In the genomic region with DNA sequence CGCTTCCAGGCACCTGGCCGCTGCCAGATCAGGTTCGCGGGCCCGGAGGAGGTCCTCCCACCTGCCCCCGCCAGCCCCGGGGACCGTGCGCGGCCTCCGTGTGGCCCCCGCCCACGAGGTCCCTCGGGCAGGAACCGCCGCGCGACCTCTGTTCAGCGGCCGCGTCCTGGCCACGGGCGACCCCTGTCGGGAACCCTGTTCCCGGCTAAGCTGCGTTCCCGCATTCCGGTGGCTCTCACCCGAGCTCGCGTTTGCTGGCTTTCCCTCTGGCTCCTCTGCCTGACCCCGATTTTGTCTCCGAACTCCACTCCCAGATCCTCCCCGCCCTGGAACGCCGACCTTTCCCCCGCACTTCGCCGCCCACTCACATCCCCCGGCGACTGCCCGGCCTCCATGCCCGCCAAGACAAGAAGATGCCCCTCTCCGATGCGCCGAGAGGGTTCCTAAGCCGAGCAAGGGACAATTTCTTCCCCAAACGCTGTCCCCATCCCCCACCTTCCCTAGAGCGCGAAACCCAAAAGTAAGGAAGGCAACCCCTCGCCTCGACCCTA, we compare ENCODE assay signal across 8 cellular contexts. TPM values are rescaled to one million over a fixed set of nuclear protein-coding genes. Genes with fewer than 3 reads are reported as not detected.
A peak's percentile ranks its signal among the peaks of the same experiment; 100 is the strongest.
DNase-seq lines count a peak whose midpoint lies in the region; ATAC-seq lines count a peak whose summit lies in the region.

No MANE protein-coding gene starts in this region.

- ATAC-seq in HG03066 (IDR thresholded peaks at IDR 0.05; ENCODE audit: low read depth, unreplicated experiment) (peak; percentile 31), left lobe of liver (peak; percentile 53)

- peak; percentile 41 for DNase-seq in GF-D8 (lab: John Stamatoyannopoulos, UW)
- DNase-seq in UCSD-AML1 (lab: John Stamatoyannopoulos, UW; ENCODE audit: unreplicated experiment) = peak; percentile 67
- DNase-seq in cerebellum (ENCODE audit: low spot score) = peak; percentile 73
- DNase-seq in left lobe of liver (ENCODE audit: low spot score) = peak; percentile 50
- peak; percentile 45 to 55 for DNase-seq in stimulated activated CD4-positive, alpha-beta T cell treated with anti-CD3 and anti-CD28 coated beads, Interleukin-4, amount 100 ng/mL, for 4 hours
- DNase-seq in NCI-H446 (lab: John Stamatoyannopoulos, UW) = no peak
- DNase-seq in GM19240 (ENCODE audit: insufficient read length, low spot score) = no peak

RNA-seq across cellular contexts. Expression of a gene that starts 2.3 kb away (rescaled TPM):
- total RNA-seq in cerebellum = 51.0 TPM
- total RNA-seq in left lobe of liver = 1.1 TPM

Comparison
In these comparisons a context has a peak if more than half of its experiments do, and no peak if none do; other contexts are left out.
1. DNase-seq: peak in GF-D8 (single experiment), UCSD-AML1 (single experiment), cerebellum (single experiment), left lobe of liver (single experiment) and stimulated activated CD4-positive, alpha-beta T cell treated with anti-CD3 and anti-CD28 coated beads, Interleukin-4, amount 100 ng/mL, for 4 hours (2 of 2); none in NCI-H446 (0 of 2) and GM19240 (single experiment).
2. RNA of a gene that starts 2.3 kb away (total RNA-seq): 51.0 TPM in cerebellum (single experiment); 1.1 TPM in left lobe of liver (single experiment); every median in the first group is over 10 times any median in the second.